Comparison of ENCODE assay signal across 8 cellular contexts in the genomic region with DNA sequence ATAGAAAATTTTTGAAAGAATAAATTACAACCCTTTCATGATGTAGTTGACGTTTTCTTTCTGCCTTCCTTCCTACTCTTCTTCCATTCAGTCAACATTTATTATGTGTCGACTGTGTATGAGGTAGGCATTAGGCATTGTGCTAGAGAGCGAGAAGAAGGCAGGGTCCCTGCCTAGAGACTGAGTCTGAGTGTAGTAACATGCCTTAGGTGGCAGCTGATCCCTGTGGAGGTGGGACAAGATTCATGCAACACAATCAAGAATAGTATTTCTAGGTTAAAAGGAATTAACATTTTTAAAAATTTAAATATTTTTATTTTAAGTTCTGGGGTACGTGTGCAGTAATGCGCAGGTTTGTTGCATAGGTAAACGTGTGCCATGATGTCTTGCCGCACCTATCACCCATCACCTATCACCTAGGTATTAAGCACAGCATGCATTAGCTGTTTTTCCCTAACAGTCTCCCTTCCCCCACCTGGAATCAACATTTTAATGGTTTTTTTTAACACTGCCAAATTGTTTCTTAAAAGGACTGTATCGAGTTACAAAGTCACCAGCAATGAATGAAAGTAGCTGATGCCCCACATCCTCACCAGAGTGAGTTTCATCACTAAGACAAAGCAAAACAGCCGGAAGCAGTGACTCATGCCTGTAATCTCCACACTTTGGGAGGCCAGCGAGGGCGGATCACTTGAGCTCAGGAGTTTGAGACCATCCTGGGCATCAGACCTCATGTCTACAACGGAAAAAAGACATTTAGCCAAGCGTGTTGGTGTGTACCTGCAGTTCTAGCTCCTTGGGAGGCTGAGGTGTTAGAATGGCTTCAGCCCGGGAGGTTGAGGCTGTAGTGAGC.
DNase-seq lines count a peak whose midpoint lies in the region; ATAC-seq and TF ChIP-seq lines count a peak whose summit lies in the region.

No MANE protein-coding gene starts in this region.

- peaks cover 8% of the 10 kb centered on the region for H3K9me3 Mint-ChIP-seq in activated T-helper 2 cell treated with anti-CD3 and anti-CD28 coated beads, Interferon-gamma antibody, Interleukin-2, Interleukin-4, amounts not matched to agents 10 μg/mL and 5 μg/mL and 100 μg/mL, durations not matched to agents 14 hours and 24 hours and 36 hours

- whole genome bisulfite sequencing in thyroid gland, 2 donors, result 70 to 77% methylated on average over 14 of the region's 14 CpGs

- peaks cover 0 to 3% of the 10 kb centered on the region in 2 donors for H3K4me1 ChIP-seq in thyroid gland

- no peaks in the 10 kb centered on the region for H3K27me3 ChIP-seq in thyroid gland

- no peak for TF ChIP-seq POLR2A in thyroid gland (IDR thresholded peaks at IDR 0.05)

- H3K4me3 Mint-ChIP-seq in activated T-helper 2 cell treated with anti-CD3 and anti-CD28 coated beads, Interferon-gamma antibody, Interleukin-2, Interleukin-4, amounts not matched to agents 10 μg/mL and 5 μg/mL and 100 μg/mL, durations not matched to agents 14 hours and 24 hours and 36 hours (ENCODE audit: low read depth), result no peak overlapping the region

- H3K4me1 Mint-ChIP-seq in activated T-helper 2 cell treated with anti-CD3 and anti-CD28 coated beads, Interferon-gamma antibody, Interleukin-2, Interleukin-4, amounts not matched to agents 10 μg/mL and 5 μg/mL and 100 μg/mL, durations not matched to agents 14 hours and 24 hours and 36 hours (ENCODE audit: low read depth), result peaks cover 18% of the 10 kb centered on the region

- no peaks in the 10 kb centered on the region for H3K36me3 ChIP-seq in thyroid gland

- H3K4me3 ChIP-seq in thyroid gland (replicated peaks in 1 of 3), result no peak overlapping the region

- TF ChIP-seq CTCF in thyroid gland (IDR thresholded peaks at IDR 0.05), result no peak

- intact Hi-C loops in activated T-helper 2 cell treated with anti-CD3 and anti-CD28 coated beads, Interferon-gamma antibody, Interleukin-2, Interleukin-4, amounts not matched to agents 10 μg/mL and 5 μg/mL and 100 μg/mL, durations not matched to agents 14 hours and 24 hours and 36 hours (cut with micrococcal nuclease), result no loop called here
- intact Hi-C loops in thyroid gland (cut with DNase I), result no loop called here

- peaks cover 58% of the 10 kb centered on the region for H3K27me3 Mint-ChIP-seq in activated T-helper 2 cell treated with anti-CD3 and anti-CD28 coated beads, Interferon-gamma antibody, Interleukin-2, Interleukin-4, amounts not matched to agents 10 μg/mL and 5 μg/mL and 100 μg/mL, durations not matched to agents 14 hours and 24 hours and 36 hours (ENCODE audit: low read depth)

- H3K27ac ChIP-seq in thyroid gland, result no peak overlapping the region

- ATAC-seq in GM18858 (IDR thresholded peaks at IDR 0.05; ENCODE audit: unreplicated experiment), result no peak

- DNase-seq in NCI-H146 (lab: John Stamatoyannopoulos, UW) (peak; percentile 8), NCI-H146 treated with DMSO at 0.1 percent for 48 hours (lab: John Stamatoyannopoulos, UW; ENCODE audit: unreplicated experiment) (no peak), NCI-H2196 treated with DMSO at 0.1 percent for 48 hours (lab: John Stamatoyannopoulos, UW; ENCODE audit: unreplicated experiment) (peak; percentile 57), iPS-NIHi11 (ENCODE audit: low spot score) (peak; percentile 70), thyroid gland (no peak)
- peak; percentile 8 to 12 for DNase-seq in activated T-helper 1 cell treated with anti-CD3 and anti-CD28 coated beads, Interleukin-2, amount 50 U/mL, for 16 hours (ENCODE audit: low read depth in 1 of 2, low spot score in 1 of 2)
- no peak for DNase-seq in activated T-helper 2 cell treated with anti-CD3 and anti-CD28 coated beads, Interferon-gamma antibody, Interleukin-2, Interleukin-4, amounts not matched to agents 10 μg/mL and 5 μg/mL and 100 μg/mL, durations not matched to agents 14 hours and 24 hours and 36 hours (ENCODE audit: low spot score)

- no peaks in the 10 kb centered on the region for H3K36me3 Mint-ChIP-seq in activated T-helper 2 cell treated with anti-CD3 and anti-CD28 coated beads, Interferon-gamma antibody, Interleukin-2, Interleukin-4, amounts not matched to agents 10 μg/mL and 5 μg/mL and 100 μg/mL, durations not matched to agents 14 hours and 24 hours and 36 hours (ENCODE audit: low read depth)

- H3K27ac Mint-ChIP-seq in activated T-helper 2 cell treated with anti-CD3 and anti-CD28 coated beads, Interferon-gamma antibody, Interleukin-2, Interleukin-4, amounts not matched to agents 10 μg/mL and 5 μg/mL and 100 μg/mL, durations not matched to agents 14 hours and 24 hours and 36 hours, result no peak overlapping the region

- H3K9me3 ChIP-seq in thyroid gland, result no peaks in the 10 kb centered on the region

Comparison
In these comparisons a context has a peak if more than half of its experiments do, and no peak if none do; other contexts are left out.
1. DNase-seq: peak in NCI-H146 (single experiment), NCI-H2196 treated with DMSO at 0.1 percent for 48 hours (single experiment), activated T-helper 1 cell treated with anti-CD3 and anti-CD28 coated beads, Interleukin-2, amount 50 U/mL, for 16 hours (2 of 2) and iPS-NIHi11 (single experiment); none in NCI-H146 treated with DMSO at 0.1 percent for 48 hours (single experiment), activated T-helper 2 cell treated with anti-CD3 and anti-CD28 coated beads, Interferon-gamma antibody, Interleukin-2, Interleukin-4, amounts not matched to agents 10 μg/mL and 5 μg/mL and 100 μg/mL, durations not matched to agents 14 hours and 24 hours and 36 hours (single experiment) and thyroid gland (0 of 2).